8 cellular contexts compared by ENCODE assay signal in genomic region chr1:109089242-109090015, GRCh38. TPM values are rescaled to one million over a fixed set of nuclear protein-coding genes. Genes with fewer than 3 reads are reported as not detected.
A peak's percentile ranks its signal among the peaks of the same experiment; 100 is the strongest.
DNase-seq lines count a peak whose midpoint lies in the region; ATAC-seq and TF ChIP-seq lines count a peak whose summit lies in the region.

No MANE protein-coding gene starts in this region.

- H3K4me1 ChIP-seq in ovary (ENCODE audit: insufficient read depth) = peaks cover 4% of the 10 kb centered on the region

- H3K4me3 ChIP-seq in ovary = peak overlapping the region; percentile 89

- no peaks in the 10 kb centered on the region for H3K36me3 ChIP-seq in ovary

- intact Hi-C loops in ovary (cut with DNase I) = loop anchor here in 1 of 4 donors (10.0 kb wide), 1 partner anchor 135 kb away; no protein-coding TSS in a partner anchor

- in situ Hi-C loops in GM13976 (cut with MboI; ENCODE audit: low sequenced_read_pairs, unreplicated experiment) = no loop called here

- DNase-seq in AML-193 (lab: John Stamatoyannopoulos, UW) = peak; percentile 58 to 61
- DNase-seq in GM13976 (ENCODE audit: low spot score) = no peak
- peak; percentile 74 for DNase-seq in NCI-H524 treated with DMSO at 0.1 percent for 48 hours (lab: John Stamatoyannopoulos, UW)
- DNase-seq in activated naive CD4-positive, alpha-beta T cell treated with anti-CD3 and anti-CD28 coated beads, Interleukin-2, amount 50 U/mL, for 16 hours = peak; percentile 25
- peak; percentile 66 for DNase-seq in glomerular visceral epithelial cell (ENCODE audit: extremely low spot score)
- peak in 3 of 5 donors; percentile 27 to 55 (median 49) for DNase-seq in ovary
- DNase-seq in amniotic stem cell (lab: John Stamatoyannopoulos, UW) = no peak

- TF ChIP-seq CTCF in GM13976 (IDR thresholded peaks at IDR 0.05; ENCODE audit: borderline replicate concordance, control extremely low read depth, extremely low read depth, insufficient read depth, missing control alignments) (peak; percentile 50), ovary (IDR thresholded peaks at IDR 0.05) (no peak)

- no peaks in the 10 kb centered on the region for H3K27me3 ChIP-seq in ovary

- no peak overlapping the region for H3K27ac ChIP-seq in ovary

- no peak for TF ChIP-seq EP300 in ovary (IDR thresholded peaks at IDR 0.05)

- no peak for TF ChIP-seq POLR2A in ovary (IDR thresholded peaks at IDR 0.05)

- 69 to 86% (median 79%) methylated on average over 31 of the region's 31 CpGs for WGBS in ovary, 3 donors

- no peak for ATAC-seq in HG03097 (IDR thresholded peaks at IDR 0.05; ENCODE audit: low FRiP score, unreplicated experiment)

- H3K9me3 ChIP-seq in ovary = no peaks in the 10 kb centered on the region

RNA-seq across cellular contexts. Expression of gene TMEM167B, which starts 1.1 kb away (rescaled TPM):
- 10 to 100 TPM; 18.2 to 55.6 (median 41.9) TPM for total RNA-seq in ovary
- polyA plus RNA-seq in ovary = 10 to 100 TPM; 24.4 to 58.0 TPM

RNA-seq across cellular contexts. Expression of gene TAF13, which starts 13.6 kb away (rescaled TPM):
- 10 to 100 TPM in 6 of 7 donors, 1 to 10 TPM in 1; 6.6 to 23.4 (median 19.5) TPM for total RNA-seq in ovary
- polyA plus RNA-seq in ovary = 10 to 100 TPM; 10.2 to 29.2 TPM

RNA-seq across cellular contexts. Expression of gene ELAPOR1, which starts 24.5 kb away (rescaled TPM):
- total RNA-seq in ovary = 10 to 100 TPM in 1 of 7 donors, 1 to 10 TPM in 4, under 1 TPM in 1, not detected in 1; 0.40 to 69.6 (median 3.9) TPM
- under 1 TPM; 0.15 to 0.93 TPM for polyA plus RNA-seq in ovary

RNA-seq across cellular contexts. Expression of gene WDR47, which starts 47.5 kb away (rescaled TPM):
- 10 to 100 TPM; 11.6 to 21.3 (median 13.7) TPM for total RNA-seq in ovary
- polyA plus RNA-seq in ovary = 10 to 100 TPM in 1 of 2 donors, 1 to 10 TPM in 1; 7.3 to 11.5 TPM

Comparison
In these comparisons a context has a peak if more than half of its experiments do, and no peak if none do; other contexts are left out.
1. DNase-seq: peak in AML-193 (2 of 2), NCI-H524 treated with DMSO at 0.1 percent for 48 hours (single experiment), activated naive CD4-positive, alpha-beta T cell treated with anti-CD3 and anti-CD28 coated beads, Interleukin-2, amount 50 U/mL, for 16 hours (single experiment), glomerular visceral epithelial cell (single experiment) and ovary (3 of 5); none in GM13976 (single experiment) and amniotic stem cell (single experiment).